ENCODE assay signal across 1 cellular context in genomic region chr3:193815246-193816027, GRCh38.
TF ChIP-seq lines count a peak whose summit lies in the region.

No MANE protein-coding gene starts in this region.

TF ChIP-seq in WTC11, 78 proteins besides CTCF, POLR2A, EP300 and RAD21 (continued from another document and continues in another):
- no peak for TF ChIP-seq E2F5 (CRISPR knock-in tag; IDR thresholded peaks at IDR 0.05)
- 0 out of 2 replicates have a peak, but pooled peaks have one; percentile 31 for TF ChIP-seq TEAD1 (CRISPR knock-in tag; IDR thresholded peaks at IDR 0.05)
- TF ChIP-seq SMAD4 (CRISPR knock-in tag; IDR thresholded peaks at IDR 0.05) = no peak
- no peak for TF ChIP-seq NR1H2 (CRISPR knock-in tag; IDR thresholded peaks at IDR 0.05)
- TF ChIP-seq FOXP1 (CRISPR knock-in tag; IDR thresholded peaks at IDR 0.05; ENCODE audit: borderline replicate concordance) = no peak
- TF ChIP-seq, protein P1, sequence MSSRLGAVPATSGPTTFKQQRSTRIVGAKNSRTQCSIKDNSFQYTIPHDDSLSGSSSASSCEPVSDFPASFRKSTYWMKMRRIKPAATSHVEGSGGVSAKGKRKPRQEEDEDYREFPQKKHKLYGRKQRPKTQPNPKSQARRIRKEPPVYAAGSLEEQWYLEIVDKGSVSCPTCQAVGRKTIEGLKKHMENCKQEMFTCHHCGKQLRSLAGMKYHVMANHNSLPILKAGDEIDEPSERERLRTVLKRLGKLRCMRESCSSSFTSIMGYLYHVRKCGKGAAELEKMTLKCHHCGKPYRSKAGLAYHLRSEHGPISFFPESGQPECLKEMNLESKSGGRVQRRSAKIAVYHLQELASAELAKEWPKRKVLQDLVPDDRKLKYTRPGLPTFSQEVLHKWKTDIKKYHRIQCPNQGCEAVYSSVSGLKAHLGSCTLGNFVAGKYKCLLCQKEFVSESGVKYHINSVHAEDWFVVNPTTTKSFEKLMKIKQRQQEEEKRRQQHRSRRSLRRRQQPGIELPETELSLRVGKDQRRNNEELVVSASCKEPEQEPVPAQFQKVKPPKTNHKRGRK (CRISPR knock-in tag; IDR thresholded peaks at IDR 0.05; ENCODE audit: borderline replicate concordance) = no peak
- TF ChIP-seq, protein P2, sequence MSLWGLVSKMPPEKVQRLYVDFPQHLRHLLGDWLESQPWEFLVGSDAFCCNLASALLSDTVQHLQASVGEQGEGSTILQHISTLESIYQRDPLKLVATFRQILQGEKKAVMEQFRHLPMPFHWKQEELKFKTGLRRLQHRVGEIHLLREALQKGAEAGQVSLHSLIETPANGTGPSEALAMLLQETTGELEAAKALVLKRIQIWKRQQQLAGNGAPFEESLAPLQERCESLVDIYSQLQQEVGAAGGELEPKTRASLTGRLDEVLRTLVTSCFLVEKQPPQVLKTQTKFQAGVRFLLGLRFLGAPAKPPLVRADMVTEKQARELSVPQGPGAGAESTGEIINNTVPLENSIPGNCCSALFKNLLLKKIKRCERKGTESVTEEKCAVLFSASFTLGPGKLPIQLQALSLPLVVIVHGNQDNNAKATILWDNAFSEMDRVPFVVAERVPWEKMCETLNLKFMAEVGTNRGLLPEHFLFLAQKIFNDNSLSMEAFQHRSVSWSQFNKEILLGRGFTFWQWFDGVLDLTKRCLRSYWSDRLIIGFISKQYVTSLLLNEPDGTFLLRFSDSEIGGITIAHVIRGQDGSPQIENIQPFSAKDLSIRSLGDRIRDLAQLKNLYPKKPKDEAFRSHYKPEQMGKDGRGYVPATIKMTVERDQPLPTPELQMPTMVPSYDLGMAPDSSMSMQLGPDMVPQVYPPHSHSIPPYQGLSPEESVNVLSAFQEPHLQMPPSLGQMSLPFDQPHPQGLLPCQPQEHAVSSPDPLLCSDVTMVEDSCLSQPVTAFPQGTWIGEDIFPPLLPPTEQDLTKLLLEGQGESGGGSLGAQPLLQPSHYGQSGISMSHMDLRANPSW (CRISPR knock-in tag; conservative IDR thresholded peaks at IDR 0.05; ENCODE audit: low read depth) = 0 out of 2 replicates have a peak, but pooled peaks have one; percentile 53
- no peak for TF ChIP-seq SOX15 (CRISPR knock-in tag; IDR thresholded peaks at IDR 0.05)
- TF ChIP-seq, protein P3, sequence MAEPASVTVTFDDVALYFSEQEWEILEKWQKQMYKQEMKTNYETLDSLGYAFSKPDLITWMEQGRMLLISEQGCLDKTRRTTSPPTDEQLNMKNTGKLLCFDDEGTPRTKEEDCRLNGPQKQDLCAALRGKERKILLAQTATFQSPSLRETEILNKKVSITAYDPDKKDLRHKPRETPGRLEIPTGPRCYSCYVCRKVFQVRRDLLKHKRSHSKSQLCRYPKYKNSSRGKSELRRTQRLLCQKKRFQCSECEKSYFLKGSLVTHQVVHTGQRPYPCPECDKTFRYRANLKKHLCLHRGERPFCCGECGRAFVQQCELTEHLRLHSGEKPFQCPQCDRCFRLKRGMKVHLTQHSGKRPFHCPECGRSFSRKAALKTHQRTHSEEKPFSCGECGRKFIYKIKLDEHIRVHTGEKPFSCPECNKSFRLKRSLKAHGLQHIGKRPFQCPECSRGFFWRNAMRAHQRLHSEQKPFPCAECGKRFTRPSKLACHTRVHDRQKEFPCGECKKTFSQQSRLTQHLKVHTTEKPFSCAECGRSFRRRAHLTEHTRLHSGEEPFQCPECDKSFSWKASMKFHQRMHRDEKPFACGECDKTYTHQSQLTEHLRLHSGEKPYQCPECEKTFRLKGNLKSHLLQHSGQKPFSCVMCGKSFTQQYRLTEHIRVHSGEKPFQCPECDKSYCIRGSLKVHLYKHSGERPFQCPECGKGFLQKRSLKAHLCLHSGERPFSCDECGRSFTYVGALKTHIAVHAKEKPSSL (CRISPR knock-in tag; conservative IDR thresholded peaks at IDR 0.05) = no peak
- no peak for TF ChIP-seq FOXJ3 (CRISPR knock-in tag; IDR thresholded peaks at IDR 0.05; ENCODE audit: borderline replicate concordance)
- TF ChIP-seq TP53 (CRISPR knock-in tag; IDR thresholded peaks at IDR 0.05) = no peak
- TF ChIP-seq PRRX2 (CRISPR knock-in tag; IDR thresholded peaks at IDR 0.05) = no peak
- TF ChIP-seq, protein P4, sequence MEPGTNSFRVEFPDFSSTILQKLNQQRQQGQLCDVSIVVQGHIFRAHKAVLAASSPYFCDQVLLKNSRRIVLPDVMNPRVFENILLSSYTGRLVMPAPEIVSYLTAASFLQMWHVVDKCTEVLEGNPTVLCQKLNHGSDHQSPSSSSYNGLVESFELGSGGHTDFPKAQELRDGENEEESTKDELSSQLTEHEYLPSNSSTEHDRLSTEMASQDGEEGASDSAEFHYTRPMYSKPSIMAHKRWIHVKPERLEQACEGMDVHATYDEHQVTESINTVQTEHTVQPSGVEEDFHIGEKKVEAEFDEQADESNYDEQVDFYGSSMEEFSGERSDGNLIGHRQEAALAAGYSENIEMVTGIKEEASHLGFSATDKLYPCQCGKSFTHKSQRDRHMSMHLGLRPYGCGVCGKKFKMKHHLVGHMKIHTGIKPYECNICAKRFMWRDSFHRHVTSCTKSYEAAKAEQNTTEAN (CRISPR knock-in tag; IDR thresholded peaks at IDR 0.05) = no peak
- no peak for TF ChIP-seq NFATC4 (CRISPR knock-in tag; IDR thresholded peaks at IDR 0.05)
- no peak for TF ChIP-seq NR3C1 (CRISPR knock-in tag; conservative IDR thresholded peaks at IDR 0.05; ENCODE audit: low read depth)
- TF ChIP-seq, protein P5, sequence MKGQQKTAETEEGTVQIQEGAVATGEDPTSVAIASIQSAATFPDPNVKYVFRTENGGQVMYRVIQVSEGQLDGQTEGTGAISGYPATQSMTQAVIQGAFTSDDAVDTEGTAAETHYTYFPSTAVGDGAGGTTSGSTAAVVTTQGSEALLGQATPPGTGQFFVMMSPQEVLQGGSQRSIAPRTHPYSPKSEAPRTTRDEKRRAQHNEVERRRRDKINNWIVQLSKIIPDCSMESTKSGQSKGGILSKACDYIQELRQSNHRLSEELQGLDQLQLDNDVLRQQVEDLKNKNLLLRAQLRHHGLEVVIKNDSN (CRISPR knock-in tag; IDR thresholded peaks at IDR 0.05) = no peak
- TF ChIP-seq SMAD3 (CRISPR knock-in tag; IDR thresholded peaks at IDR 0.05; ENCODE audit: borderline replicate concordance) = 0 out of 2 replicates have a peak, but pooled peaks have one; percentile 28
- peak; percentile 71 for TF ChIP-seq ZNF281 (CRISPR knock-in tag; IDR thresholded peaks at IDR 0.05)
- TF ChIP-seq ZNF263 (CRISPR knock-in tag; IDR thresholded peaks at IDR 0.05; ENCODE audit: low read depth) = no peak
- no peak for TF ChIP-seq ZNF121 (CRISPR knock-in tag; IDR thresholded peaks at IDR 0.05)
- TF ChIP-seq, protein P6, sequence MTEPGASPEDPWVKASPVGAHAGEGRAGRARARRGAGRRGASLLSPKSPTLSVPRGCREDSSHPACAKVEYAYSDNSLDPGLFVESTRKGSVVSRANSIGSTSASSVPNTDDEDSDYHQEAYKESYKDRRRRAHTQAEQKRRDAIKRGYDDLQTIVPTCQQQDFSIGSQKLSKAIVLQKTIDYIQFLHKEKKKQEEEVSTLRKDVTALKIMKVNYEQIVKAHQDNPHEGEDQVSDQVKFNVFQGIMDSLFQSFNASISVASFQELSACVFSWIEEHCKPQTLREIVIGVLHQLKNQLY (CRISPR knock-in tag; IDR thresholded peaks at IDR 0.05) = no peak
- TF ChIP-seq SP1 (CRISPR knock-in tag; conservative IDR thresholded peaks at IDR 0.05) = peak; percentile 39; the same call in 1 of the 2 replicates
- TF ChIP-seq GTF2I (CRISPR knock-in tag; conservative IDR thresholded peaks at IDR 0.05) = no peak
- TF ChIP-seq CREM (CRISPR knock-in tag; IDR thresholded peaks at IDR 0.05) = no peak
- peak; percentile 69; the same call in 1 of the 2 replicates for TF ChIP-seq FOXP4 (CRISPR knock-in tag; IDR thresholded peaks at IDR 0.05)
- no peak for TF ChIP-seq MYBL2 (CRISPR knock-in tag; IDR thresholded peaks at IDR 0.05)
- TF ChIP-seq TEAD4 (CRISPR knock-in tag; IDR thresholded peaks at IDR 0.05) = no peak
- TF ChIP-seq, protein P7, sequence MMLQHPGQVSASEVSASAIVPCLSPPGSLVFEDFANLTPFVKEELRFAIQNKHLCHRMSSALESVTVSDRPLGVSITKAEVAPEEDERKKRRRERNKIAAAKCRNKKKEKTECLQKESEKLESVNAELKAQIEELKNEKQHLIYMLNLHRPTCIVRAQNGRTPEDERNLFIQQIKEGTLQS (CRISPR knock-in tag; conservative IDR thresholded peaks at IDR 0.05) = no peak
- TF ChIP-seq, protein P8, sequence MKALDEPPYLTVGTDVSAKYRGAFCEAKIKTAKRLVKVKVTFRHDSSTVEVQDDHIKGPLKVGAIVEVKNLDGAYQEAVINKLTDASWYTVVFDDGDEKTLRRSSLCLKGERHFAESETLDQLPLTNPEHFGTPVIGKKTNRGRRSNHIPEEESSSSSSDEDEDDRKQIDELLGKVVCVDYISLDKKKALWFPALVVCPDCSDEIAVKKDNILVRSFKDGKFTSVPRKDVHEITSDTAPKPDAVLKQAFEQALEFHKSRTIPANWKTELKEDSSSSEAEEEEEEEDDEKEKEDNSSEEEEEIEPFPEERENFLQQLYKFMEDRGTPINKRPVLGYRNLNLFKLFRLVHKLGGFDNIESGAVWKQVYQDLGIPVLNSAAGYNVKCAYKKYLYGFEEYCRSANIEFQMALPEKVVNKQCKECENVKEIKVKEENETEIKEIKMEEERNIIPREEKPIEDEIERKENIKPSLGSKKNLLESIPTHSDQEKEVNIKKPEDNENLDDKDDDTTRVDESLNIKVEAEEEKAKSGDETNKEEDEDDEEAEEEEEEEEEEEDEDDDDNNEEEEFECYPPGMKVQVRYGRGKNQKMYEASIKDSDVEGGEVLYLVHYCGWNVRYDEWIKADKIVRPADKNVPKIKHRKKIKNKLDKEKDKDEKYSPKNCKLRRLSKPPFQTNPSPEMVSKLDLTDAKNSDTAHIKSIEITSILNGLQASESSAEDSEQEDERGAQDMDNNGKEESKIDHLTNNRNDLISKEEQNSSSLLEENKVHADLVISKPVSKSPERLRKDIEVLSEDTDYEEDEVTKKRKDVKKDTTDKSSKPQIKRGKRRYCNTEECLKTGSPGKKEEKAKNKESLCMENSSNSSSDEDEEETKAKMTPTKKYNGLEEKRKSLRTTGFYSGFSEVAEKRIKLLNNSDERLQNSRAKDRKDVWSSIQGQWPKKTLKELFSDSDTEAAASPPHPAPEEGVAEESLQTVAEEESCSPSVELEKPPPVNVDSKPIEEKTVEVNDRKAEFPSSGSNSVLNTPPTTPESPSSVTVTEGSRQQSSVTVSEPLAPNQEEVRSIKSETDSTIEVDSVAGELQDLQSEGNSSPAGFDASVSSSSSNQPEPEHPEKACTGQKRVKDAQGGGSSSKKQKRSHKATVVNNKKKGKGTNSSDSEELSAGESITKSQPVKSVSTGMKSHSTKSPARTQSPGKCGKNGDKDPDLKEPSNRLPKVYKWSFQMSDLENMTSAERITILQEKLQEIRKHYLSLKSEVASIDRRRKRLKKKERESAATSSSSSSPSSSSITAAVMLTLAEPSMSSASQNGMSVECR (CRISPR knock-in tag; IDR thresholded peaks at IDR 0.05; ENCODE audit: borderline replicate concordance) = no peak
- TF ChIP-seq KAT7 (CRISPR knock-in tag; IDR thresholded peaks at IDR 0.05; ENCODE audit: borderline replicate concordance) = no peak
- no peak for TF ChIP-seq CDX4 (CRISPR knock-in tag; IDR thresholded peaks at IDR 0.05; ENCODE audit: borderline replicate concordance)
- peak; percentile 82 for TF ChIP-seq ZNF423 (CRISPR knock-in tag; IDR thresholded peaks at IDR 0.05)
- no peak for TF ChIP-seq ZNF396 (CRISPR knock-in tag; IDR thresholded peaks at IDR 0.05; ENCODE audit: borderline replicate concordance)
- TF ChIP-seq FOXK1 (CRISPR knock-in tag; IDR thresholded peaks at IDR 0.05) = no peak
- TF ChIP-seq ZMAT4 (CRISPR knock-in tag; IDR thresholded peaks at IDR 0.05) = no peak
- no peak for TF ChIP-seq MAX (CRISPR knock-in tag; IDR thresholded peaks at IDR 0.05)
